39 cellular contexts compared by ENCODE assay signal in genomic region chr4:106041294-106042002, GRCh38.
"Had no signal": no experiment of that assay in that cellular context is flagged by ENCODE, and none has a peak within 500 bp of the region (broad histone marks: within the 10 kb centered on the region; RNA-seq: fewer than 3 reads in every experiment).

No MANE protein-coding gene starts in this region.

- H3K27me3 Mint-ChIP-seq: activated naive CD4-positive, alpha-beta T cell treated with anti-CD3 and anti-CD28 coated beads, Interleukin-2, amount 10 ng/mL, durations not matched to agents 7 days and 5 days; activated naive CD8-positive, alpha-beta T cell; activated naive CD8-positive, alpha-beta T cell treated with anti-CD3 and anti-CD28 coated beads, Interleukin-2, amount 50 U/mL, for 24 hours; brain had no signal

- H3K9me3 ChIP-seq: MG63, Peyer's patch, SJSA1 had no signal

- H3K9me3 Mint-ChIP-seq: activated B cell treated with CpG ODN at 0.5 μM for 24 hours; activated CD4-positive, alpha-beta memory T cell treated with anti-CD3 and anti-CD28 coated beads, Interleukin-2, amount 10 ng/mL, durations not matched to agents 7 days and 5 days; activated naive CD4-positive, alpha-beta T cell treated with anti-CD3 and anti-CD28 coated beads, Interleukin-2, amount 10 ng/mL, durations not matched to agents 7 days and 5 days; activated naive CD8-positive, alpha-beta T cell treated with anti-CD3 and anti-CD28 coated beads, Interleukin-2, amount 50 U/mL, for 24 hours; brain had no signal

- H3K36me3 ChIP-seq: MG63, Peyer's patch, SJSA1 had no signal

- H3K4me3 ChIP-seq: MG63, Peyer's patch, SJSA1 had no signal

- H3K4me3 Mint-ChIP-seq: activated B cell treated with CpG ODN at 0.5 μM for 24 hours; activated CD4-positive, alpha-beta memory T cell treated with anti-CD3 and anti-CD28 coated beads, Interleukin-2, amount 10 ng/mL, durations not matched to agents 7 days and 5 days; activated CD8-positive, alpha-beta memory T cell treated with anti-CD3 and anti-CD28 coated beads, Interleukin-2, amount 10 ng/mL, durations not matched to agents 7 days and 5 days; activated naive CD4-positive, alpha-beta T cell treated with anti-CD3 and anti-CD28 coated beads, Interleukin-2, amount 10 ng/mL, durations not matched to agents 7 days and 5 days; activated naive CD8-positive, alpha-beta T cell; activated naive CD8-positive, alpha-beta T cell treated with anti-CD3 and anti-CD28 coated beads, Interleukin-2, amount 50 U/mL, for 24 hours; brain had no signal

- H3K27ac ChIP-seq: Peyer's patch, SJSA1, VCaP had no signal

- ATAC-seq: activated CD8-positive, alpha-beta memory T cell treated with anti-CD3 and anti-CD28 coated beads, Interleukin-2, amount 10 ng/mL, durations not matched to agents 7 days and 5 days; activated naive CD8-positive, alpha-beta T cell treated with anti-CD3 and anti-CD28 coated beads, Interleukin-2, amount 50 U/mL, for 24 hours; PC-3 had no signal

- H3K27ac Mint-ChIP-seq: activated B cell treated with CpG ODN at 0.5 μM for 24 hours; activated CD4-positive, alpha-beta memory T cell treated with anti-CD3 and anti-CD28 coated beads, Interleukin-2, amount 10 ng/mL, durations not matched to agents 7 days and 5 days; activated CD8-positive, alpha-beta memory T cell treated with anti-CD3 and anti-CD28 coated beads, Interleukin-2, amount 10 ng/mL, durations not matched to agents 7 days and 5 days; activated naive CD4-positive, alpha-beta T cell treated with anti-CD3 and anti-CD28 coated beads, Interleukin-2, amount 10 ng/mL, durations not matched to agents 7 days and 5 days; activated naive CD8-positive, alpha-beta T cell; activated naive CD8-positive, alpha-beta T cell treated with anti-CD3 and anti-CD28 coated beads, Interleukin-2, amount 50 U/mL, for 24 hours had no signal

- H3K27me3 ChIP-seq: MG63, Peyer's patch, SJSA1 had no signal

- DNase-seq: activated B cell treated with CpG ODN at 0.5 μM for 24 hours; activated CD4-positive, alpha-beta memory T cell treated with anti-CD3 and anti-CD28 coated beads, Interleukin-2, amount 10 ng/mL, durations not matched to agents 7 days and 5 days; activated CD4-positive, alpha-beta T cell treated with anti-CD3 and anti-CD28 coated beads for 4 hours; activated CD4-positive, CD25-positive, alpha-beta regulatory T cell treated with anti-CD3 and anti-CD28 coated beads, Interleukin-2, amount 50 U/mL, for 72 hours; activated CD8-positive, alpha-beta memory T cell treated with anti-CD3 and anti-CD28 coated beads for 24 hours; activated CD8-positive, alpha-beta memory T cell treated with anti-CD3 and anti-CD28 coated beads, Interleukin-2, amount 10 ng/mL, durations not matched to agents 7 days and 5 days; activated CD8-positive, alpha-beta memory T cell treated with anti-CD3 and anti-CD28 coated beads, Interleukin-2, amount 50 U/mL, for 48 hours; activated effector memory CD4-positive, alpha-beta T cell treated with Interleukin-2 at 50 U/mL for 16 hours; activated naive CD4-positive, alpha-beta T cell treated with anti-CD3 and anti-CD28 coated beads, Interleukin-2, amount 10 ng/mL, durations not matched to agents 7 days and 5 days; activated naive CD8-positive, alpha-beta T cell treated with anti-CD3 and anti-CD28 coated beads, Interleukin-2, amount 50 U/mL, for 24 hours; activated T-cell treated with anti-CD3 and anti-CD28 coated beads, Interleukin-2, amount 50 U/mL, for 48 hours; anterior cingulate cortex; central memory CD4-positive, alpha-beta T cell; Kasumi-1; KG1; MG63; MV-4-11; NCI-H1092; NCI-H146; NCI-H187; NCI-H2029 treated with DMSO at 0.1 percent for 48 hours; NCI-H2107; NCI-H2171; NCI-H510A; NCI-H526; NCI-H748 treated with DMSO at 0.1 percent for 48 hours; NK-92 treated with Interleukin-12 subunit alpha and Interleukin-12 subunit beta, amount 100 ng/mL, for 24 hours; PC-3; Peyer's patch; RPMI8226; SHP77 treated with DMSO at 0.1 percent for 48 hours; SW 1271; T-helper 1 cell; T-helper 2 cell; T-helper 9 cell had no signal

- H3K4me1 Mint-ChIP-seq: activated B cell treated with CpG ODN at 0.5 μM for 24 hours; activated CD4-positive, alpha-beta memory T cell treated with anti-CD3 and anti-CD28 coated beads, Interleukin-2, amount 10 ng/mL, durations not matched to agents 7 days and 5 days; activated CD8-positive, alpha-beta memory T cell treated with anti-CD3 and anti-CD28 coated beads, Interleukin-2, amount 10 ng/mL, durations not matched to agents 7 days and 5 days; activated naive CD4-positive, alpha-beta T cell treated with anti-CD3 and anti-CD28 coated beads, Interleukin-2, amount 10 ng/mL, durations not matched to agents 7 days and 5 days; activated naive CD8-positive, alpha-beta T cell treated with anti-CD3 and anti-CD28 coated beads, Interleukin-2, amount 50 U/mL, for 24 hours had no signal

- H3K4me1 ChIP-seq: Peyer's patch, SJSA1 had no signal
